ENCODE assay signal across 8 cellular contexts in the genomic region with DNA sequence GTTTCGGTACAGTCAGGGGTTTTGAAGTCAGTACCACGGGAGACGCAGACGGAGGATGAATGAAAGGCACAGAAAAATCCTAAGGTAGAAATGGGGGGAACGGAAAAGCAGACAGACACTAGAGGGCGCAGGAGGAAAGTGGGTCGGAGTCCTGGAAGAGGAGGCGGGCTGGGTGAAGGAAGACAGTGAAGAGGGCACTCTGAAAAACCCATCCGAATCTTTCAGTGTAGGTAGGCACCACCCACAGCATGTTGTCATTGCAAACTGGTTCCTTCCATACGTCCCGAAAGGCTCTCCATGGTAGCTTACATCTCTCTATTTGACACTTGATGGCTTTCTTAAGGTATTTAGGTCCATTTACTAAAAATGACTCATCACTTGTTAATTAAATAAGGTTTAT. TPM values are rescaled to one million over a fixed set of nuclear protein-coding genes. Genes with fewer than 3 reads are reported as not detected.
DNase-seq lines count a peak whose midpoint lies in the region; ATAC-seq and TF ChIP-seq lines count a peak whose summit lies in the region.

No MANE protein-coding gene starts in this region.

- H3K27ac ChIP-seq in lower lobe of right lung: no peak overlapping the region

- no peak overlapping the region for H3K4me3 ChIP-seq in lower lobe of right lung

- H3K9me3 ChIP-seq in lower lobe of right lung: no peaks in the 10 kb centered on the region

- peak; percentile 78 for TF ChIP-seq CTCF in lower lobe of right lung (IDR thresholded peaks at IDR 0.05)

- intact Hi-C loops in lower lobe of right lung (cut with DNase I): no loop called here

- H3K36me3 ChIP-seq in lower lobe of right lung: peaks cover 2% of the 10 kb centered on the region

- peaks cover 18% of the 10 kb centered on the region for H3K4me1 ChIP-seq in lower lobe of right lung

- ATAC-seq in GM18520 (IDR thresholded peaks at IDR 0.05; ENCODE audit: unreplicated experiment) (peak; percentile 41), HG03135 (IDR thresholded peaks at IDR 0.05; ENCODE audit: unreplicated experiment) (peak; percentile 47), lower lobe of right lung (peak; percentile 68 to 74)

- DNase-seq in AG08396 (ENCODE audit: low spot score) (peak; percentile 79), NCI-H446 (lab: John Stamatoyannopoulos, UW) (peak; percentile 17 to 73), cerebellar cortex (ENCODE audit: low spot score) (peak; percentile 75), lower lobe of right lung (no peak)
- DNase-seq in activated CD4-positive, CD25-positive, alpha-beta regulatory T cell treated with anti-CD3 and anti-CD28 coated beads, Interleukin-2, amount 50 U/mL, for 72 hours: peak; percentile 70
- DNase-seq in stimulated activated CD8-positive, alpha-beta memory T cell treated with anti-CD3 and anti-CD28 coated beads, Interleukin-15, amount 100 ng/mL, for 48 hours (ENCODE audit: low read depth in 2 of 2): peak; percentile 43 to 54

- peaks cover 14% of the 10 kb centered on the region for H3K27me3 ChIP-seq in lower lobe of right lung (ENCODE audit: low read depth)

RNA-seq across cellular contexts. Expression of a gene that starts 18.5 kb away (rescaled TPM):
- total RNA-seq in lower lobe of right lung: 18.0 TPM
